24 cellular contexts compared by ENCODE assay signal in genomic region chr2:19682493-19682892, GRCh38.
DNase-seq lines count a peak whose midpoint lies in the region; ATAC-seq and TF ChIP-seq lines count a peak whose summit lies in the region.
"Had no signal": no experiment of that assay in that cellular context is flagged by ENCODE, and none has a peak within 500 bp of the region (broad histone marks: within the 10 kb centered on the region; RNA-seq: fewer than 3 reads in every experiment).

No MANE protein-coding gene starts in this region.

- WGBS in IMR-90 (ENCODE audit: extremely low coverage in 2 of 2, insufficient read length in 1 of 2), 2 experiments: no CpG with 5 or more reads among the region's 1 CpG
- 92% methylated on average over 1 of the region's 1 CpG for WGBS in mammary epithelial cell (ENCODE audit: low coverage, missing lambda C conversion rate)

- no peaks in the 10 kb centered on the region for H3K79me2 ChIP-seq in mammary epithelial cell (ENCODE audit: insufficient read depth, low read length)
- H3K79me2 ChIP-seq: parathyroid adenoma had no signal

- H3K9me3 ChIP-seq in IMR-90 (ENCODE audit: control insufficient read depth, insufficient read depth, low read length): no peaks in the 10 kb centered on the region
- H3K9me3 ChIP-seq in mammary epithelial cell (replicated peaks; ENCODE audit: insufficient read depth, low read length): no peaks in the 10 kb centered on the region
- H3K9me3 ChIP-seq: BLaER1 treated with 17β-estradiol and CSF1 and Interleukin-3, amounts not matched to agents 10 nM and 100 nM; Caco-2; gastrocnemius medialis; sigmoid colon had no signal

- POLR2A ChIA-PET in IMR-90 (lab: Charles Lee; ENCODE audit: unreplicated experiment): no interaction called here

- H3K18ac ChIP-seq in IMR-90 (ENCODE audit: low read depth, low read length): no peak overlapping the region

- BruUV-seq in IMR-90 (replicated peaks; lab: Mats Ljungman, UMichigan) (no TSS peak), mammary epithelial cell (replicated peaks; lab: Mats Ljungman, UMichigan) (no TSS peak)

- no peak overlapping the region for H2BK5ac ChIP-seq in IMR-90 (ENCODE audit: low read depth, low read length, poor library complexity, severe bottlenecking)

- CTCF ChIA-PET in IMR-90 (lab: Yijun Ruan, JAX): no interaction called here
- CTCF ChIA-PET in mammary epithelial cell (lab: Charles Lee; ENCODE audit: low non-redundant PET): no interaction called here

- no peaks in the 10 kb centered on the region for H3K79me1 ChIP-seq in IMR-90 (ENCODE audit: low read depth in 1 of 2, low read length in 2 of 2)

- H3K23ac ChIP-seq in IMR-90 (ENCODE audit: low read depth, low read length): no peak overlapping the region

- no peak for TF ChIP-seq POLR2A in IMR-90 (IDR thresholded peaks at IDR 0.05; ENCODE audit: low read depth, low read length)

- H3K27me3 ChIP-seq in IMR-90 (ENCODE audit: control insufficient read depth, insufficient read depth, low read length): peaks cover 17% of the 10 kb centered on the region
- no peaks in the 10 kb centered on the region for H3K27me3 ChIP-seq in mammary epithelial cell (ENCODE audit: insufficient read depth, low read length)
- no peaks in the 10 kb centered on the region for H3K27me3 ChIP-seq in kidney epithelial cell (ENCODE audit: control insufficient read depth, insufficient read depth, low read length)
- H3K27me3 ChIP-seq: BLaER1 treated with 17β-estradiol and CSF1 and Interleukin-3, amounts not matched to agents 10 nM and 100 nM; gastrocnemius medialis had no signal

- H2BK120ac ChIP-seq in IMR-90 (ENCODE audit: low read depth, low read length): no peak overlapping the region

- H3K9me1 ChIP-seq in IMR-90 (ENCODE audit: insufficient read depth, low read length): no peaks in the 10 kb centered on the region

- no peak overlapping the region for H4K5ac ChIP-seq in IMR-90 (ENCODE audit: low read depth, low read length)

- intact Hi-C loops in IMR-90 (cut with micrococcal nuclease): no loop called here
- intact Hi-C loops in mammary epithelial cell (cut with micrococcal nuclease): no loop called here

- no peak overlapping the region for H2AK5ac ChIP-seq in IMR-90 (ENCODE audit: low read depth, low read length)

- no peak overlapping the region for H2AFZ ChIP-seq in IMR-90 (replicated peaks; ENCODE audit: low read length, poor library complexity)
- no peak overlapping the region for H2AFZ ChIP-seq in mammary epithelial cell (ENCODE audit: low read depth, low read length)
- H2AFZ ChIP-seq: parathyroid adenoma had no signal

- no peak overlapping the region for H3K56ac ChIP-seq in IMR-90 (ENCODE audit: extremely low read depth, insufficient read depth, low read length)

- H3K9ac ChIP-seq in IMR-90 (ENCODE audit: low read depth, low read length) (no peak overlapping the region), mammary epithelial cell (ENCODE audit: insufficient read depth, low read length) (no peak overlapping the region)
- H3K9ac ChIP-seq: BLaER1 treated with 17β-estradiol and CSF1 and Interleukin-3, amounts not matched to agents 10 nM and 100 nM; KMS-11; parathyroid adenoma had no signal

- TF ChIP-seq CTCF in IMR-90 (conservative IDR thresholded peaks at IDR 0.05; ENCODE audit: low read depth, low read length) (no peak), mammary epithelial cell (conservative IDR thresholded peaks at IDR 0.05 in 1 of 2, IDR thresholded peaks at IDR 0.05 in 1 of 2; ENCODE audit: extremely low read depth in 1 of 2, insufficient read depth in 1 of 2, low read depth in 1 of 2, low read length in 2 of 2) (no peak), kidney epithelial cell (IDR thresholded peaks at IDR 0.05; ENCODE audit: insufficient read depth, low read length, poor library complexity, severe bottlenecking) (no peak)

- no peak for TF ChIP-seq RAD21 in IMR-90 (IDR thresholded peaks at IDR 0.05; ENCODE audit: low read length)

- H3K4me3 ChIP-seq in IMR-90 (ENCODE audit: insufficient read depth, low read depth, low read length) (no peak overlapping the region), mammary epithelial cell (replicated peaks in 1 of 3; ENCODE audit: insufficient read depth in 1 of 3, low read depth in 2 of 3, low read length in 3 of 3) (no peak overlapping the region), kidney epithelial cell (ENCODE audit: low read depth, low read length) (no peak overlapping the region)
- H3K4me3 ChIP-seq: BLaER1 treated with 17β-estradiol and CSF1 and Interleukin-3, amounts not matched to agents 10 nM and 100 nM; gastrocnemius medialis; sigmoid colon had no signal

- no peak for ATAC-seq in IMR-90 (ENCODE audit: low read depth)
- ATAC-seq in HG02981 (IDR thresholded peaks at IDR 0.05; ENCODE audit: unreplicated experiment): no peak
- no peak for ATAC-seq in GM19324 (IDR thresholded peaks at IDR 0.05; ENCODE audit: low FRiP score, unreplicated experiment)
- no peak for ATAC-seq in GM18861 (IDR thresholded peaks at IDR 0.05; ENCODE audit: unreplicated experiment)
- ATAC-seq in GM21447 (IDR thresholded peaks at IDR 0.05; ENCODE audit: unreplicated experiment): no peak
- ATAC-seq: gastrocnemius medialis; natural killer cell treated with Interleukin-12 subunit alpha and Interleukin-12 subunit beta and Interleukin-15 and Interleukin-18, amount 100 ng/mL, for 72 hours had no signal

- H2BK15ac ChIP-seq in IMR-90 (ENCODE audit: low read depth, low read length): no peak overlapping the region

- H3K4me1 ChIP-seq in IMR-90 (ENCODE audit: control insufficient read depth, insufficient read depth, low read length) (peaks cover 2% of the 10 kb centered on the region; the same call in 1 of the 2 replicates), mammary epithelial cell (ENCODE audit: insufficient read depth, low read length) (no peaks in the 10 kb centered on the region)
- H3K4me1 ChIP-seq: BLaER1 treated with 17β-estradiol and CSF1 and Interleukin-3, amounts not matched to agents 10 nM and 100 nM; parathyroid adenoma had no signal

- H3K14ac ChIP-seq in IMR-90 (replicated peaks; ENCODE audit: low read depth, low read length): no peak overlapping the region

- DNase-seq in AG08395 (ENCODE audit: low spot score): peak; percentile 18
- peak; percentile 31 for DNase-seq in IMR-90
- DNase-seq in mammary epithelial cell: peak; percentile 60
- peak; percentile 79 for DNase-seq in kidney epithelial cell (ENCODE audit: low read depth)
- DNase-seq: activated CD4-positive, alpha-beta T cell treated with anti-CD3 and anti-CD28 coated beads for 4 hours; activated naive CD4-positive, alpha-beta T cell treated with Interleukin-2 at 50 U/mL for 16 hours; activated T-cell treated with anti-CD3 and anti-CD28 coated beads, Interleukin-2, amount 50 U/mL, for 48 hours; amygdala; caudate nucleus; dermis blood vessel endothelial cell; gastrocnemius medialis; NCI-H187; NCI-H748 treated with DMSO at 0.1 percent for 48 hours; SIG-M5; sigmoid colon had no signal

- H4K91ac ChIP-seq in IMR-90 (ENCODE audit: insufficient read depth, low read depth, low read length): no peak overlapping the region

- H3K36me3 ChIP-seq in IMR-90 (ENCODE audit: control insufficient read depth, insufficient read depth, low read length): no peaks in the 10 kb centered on the region
- no peaks in the 10 kb centered on the region for H3K36me3 ChIP-seq in mammary epithelial cell (ENCODE audit: insufficient read depth, low read length)
- no peaks in the 10 kb centered on the region for H3K36me3 ChIP-seq in kidney epithelial cell (ENCODE audit: control insufficient read depth, insufficient read depth, low read length)
- H3K36me3 ChIP-seq: BLaER1 treated with 17β-estradiol and CSF1 and Interleukin-3, amounts not matched to agents 10 nM and 100 nM; gastrocnemius medialis; sigmoid colon had no signal

- H3K4me2 ChIP-seq in IMR-90 (ENCODE audit: low read depth, low read length): no peak overlapping the region
- no peak overlapping the region for H3K4me2 ChIP-seq in mammary epithelial cell (ENCODE audit: insufficient read depth, low read depth, low read length)
- H3K4me2 ChIP-seq: BLaER1 treated with 17β-estradiol and CSF1 and Interleukin-3, amounts not matched to agents 10 nM and 100 nM; KMS-11 had no signal

- dilution Hi-C loops in IMR-90 (cut with HindIII; ENCODE audit: low sequenced_read_pairs, unreplicated experiment) (no loop called here), mammary epithelial cell (cut with HindIII; ENCODE audit: low sequenced_read_pairs) (no loop called here)

- in situ Hi-C loops in IMR-90 (cut with MboI; ENCODE audit: low sequenced_read_pairs): loop anchor here (10.0 kb wide), 1 partner anchor 172 kb away; no protein-coding TSS in a partner anchor
- in situ Hi-C loops in mammary epithelial cell (cut with MboI; ENCODE audit: low sequenced_read_pairs in 2 of 2): loop anchor here in 1 of 2 donors (25.0 kb wide), 1 partner anchor 795 kb away; no protein-coding TSS in a partner anchor

- H4K20me1 ChIP-seq in IMR-90 (ENCODE audit: insufficient read depth, low read length) (no peaks in the 10 kb centered on the region), mammary epithelial cell (ENCODE audit: insufficient read depth, low read length) (no peaks in the 10 kb centered on the region)
- H4K20me1 ChIP-seq: BLaER1 treated with 17β-estradiol and CSF1 and Interleukin-3, amounts not matched to agents 10 nM and 100 nM had no signal

- H3K27ac ChIP-seq in IMR-90 (ENCODE audit: insufficient read depth, low read length) (no peak overlapping the region), mammary epithelial cell (ENCODE audit: insufficient read depth, low read depth, low read length) (no peak overlapping the region)
- H3K27ac ChIP-seq: BLaER1 treated with 17β-estradiol and CSF1 and Interleukin-3, amounts not matched to agents 10 nM and 100 nM; gastrocnemius medialis; KMS-11; parathyroid adenoma; sigmoid colon had no signal

- no peak overlapping the region for H2BK20ac ChIP-seq in IMR-90 (ENCODE audit: low read depth, low read length)

- no peak overlapping the region for H3K4ac ChIP-seq in IMR-90 (ENCODE audit: low read depth, low read length)

- H2AK9ac ChIP-seq in IMR-90 (replicated peaks; ENCODE audit: low read depth, low read length, poor library complexity): no peak overlapping the region

- no peak overlapping the region for H4K8ac ChIP-seq in IMR-90 (ENCODE audit: low read depth in 2 of 2, low read length in 2 of 2)

TF ChIP-seq in IMR-90, 13 proteins besides CTCF, POLR2A, EP300 and RAD21:
- TF ChIP-seq SMC3 (IDR thresholded peaks at IDR 0.05; ENCODE audit: low read depth, low read length): no peak
- TF ChIP-seq BHLHE40 (IDR thresholded peaks at IDR 0.05; ENCODE audit: low read depth, low read length): no peak

Comparison
In these comparisons a context has a peak if more than half of its experiments do, and no peak if none do; other contexts are left out.
1. DNase-seq: peak in every context shown above with its lines; median percentile 79 in kidney epithelial cell; 60 in mammary epithelial cell; 31 in IMR-90; 18 in AG08395.